20 cellular contexts compared by ENCODE assay signal in genomic region chr10:132562916-132563456, GRCh38.
"Had no signal": no experiment of that assay in that cellular context is flagged by ENCODE, and none has a peak within 500 bp of the region (broad histone marks: within the 10 kb centered on the region; RNA-seq: fewer than 3 reads in every experiment).

No MANE protein-coding gene starts in this region.

- DNase-seq: activated CD4-positive, alpha-beta T cell treated with anti-CD3 and anti-CD28 coated beads, Interleukin-2, amount 10 ng/mL, durations not matched to agents 24 days and 14 days; activated CD8-positive, alpha-beta T cell treated with anti-CD3 and anti-CD28 coated beads for 36 hours; activated naive CD4-positive, alpha-beta T cell; activated naive CD8-positive, alpha-beta T cell treated with anti-CD3 and anti-CD28 coated beads for 36 hours; activated T-cell treated with anti-CD3 and anti-CD28 coated beads, Interleukin-2, amount 50 U/mL, for 1 hour; amniotic stem cell; endodermal cell; foreskin keratinocyte; hypothalamus; stimulated activated CD4-positive, alpha-beta T cell treated with anti-CD3 and anti-CD28 coated beads, Interleukin-12 subunit alpha, Interleukin-12 subunit beta, amount 100 ng/mL, for 4 hours; stimulated activated CD4-positive, alpha-beta T cell treated with anti-CD3 and anti-CD28 coated beads, Interleukin-1b, Interleukin-23, amount 100 ng/mL, for 48 hours; stimulated activated CD8-positive, alpha-beta memory T cell treated with anti-CD3 and anti-CD28 coated beads, Interleukin-4, amount 100 ng/mL, for 48 hours had no signal

- ATAC-seq: activated CD8-positive, alpha-beta T cell treated with anti-CD3 and anti-CD28 coated beads for 36 hours; activated T-helper 17 cell treated with anti-CD3 and anti-CD28 coated beads, Interleukin-2, amount 50 U/mL, for 72 hours; foreskin keratinocyte had no signal

- H3K4me1 ChIP-seq: foreskin keratinocyte had no signal

- H3K27me3 Mint-ChIP-seq: activated CD4-positive, alpha-beta T cell treated with anti-CD3 and anti-CD28 coated beads, Interleukin-2, amount 10 ng/mL, durations not matched to agents 24 days and 14 days; activated CD8-positive, alpha-beta T cell treated with anti-CD3 and anti-CD28 coated beads for 36 hours; activated naive CD8-positive, alpha-beta T cell treated with anti-CD3 and anti-CD28 coated beads for 36 hours; activated T-helper 17 cell treated with anti-CD3 and anti-CD28 coated beads, Interleukin-2, amount 50 U/mL, for 72 hours; stimulated activated naive CD8-positive, alpha-beta T cell treated with anti-CD3 and anti-CD28 coated beads, Interleukin-15, Interleukin-2, amounts not matched to agents 100 ng/mL and 50 ng/mL, for 24 hours had no signal

- H3K27me3 ChIP-seq: cardiac muscle cell, dorsolateral prefrontal cortex, foreskin keratinocyte, neutrophil, suprapubic skin, transverse colon had no signal

- H3K4me1 Mint-ChIP-seq: endodermal cell had no signal

- H3K27ac ChIP-seq: cardiac muscle cell, dorsolateral prefrontal cortex, epithelial cell of prostate, foreskin keratinocyte, neutrophil, suprapubic skin, transverse colon had no signal

- H3K27ac Mint-ChIP-seq: activated CD4-positive, alpha-beta T cell treated with anti-CD3 and anti-CD28 coated beads, Interleukin-2, amount 10 ng/mL, durations not matched to agents 24 days and 14 days; activated CD8-positive, alpha-beta T cell treated with anti-CD3 and anti-CD28 coated beads for 36 hours; activated naive CD8-positive, alpha-beta T cell treated with anti-CD3 and anti-CD28 coated beads for 36 hours; activated T-helper 17 cell treated with anti-CD3 and anti-CD28 coated beads, Interleukin-2, amount 50 U/mL, for 72 hours; endodermal cell; stimulated activated naive CD8-positive, alpha-beta T cell treated with anti-CD3 and anti-CD28 coated beads, Interleukin-15, Interleukin-2, amounts not matched to agents 100 ng/mL and 50 ng/mL, for 24 hours had no signal

- H3K9me3 ChIP-seq: neutrophil, suprapubic skin, transverse colon had no signal

- H3K4me3 ChIP-seq: cardiac muscle cell, dorsolateral prefrontal cortex, suprapubic skin, transverse colon had no signal

- H3K36me3 ChIP-seq: cardiac muscle cell, suprapubic skin, transverse colon had no signal

- H3K9me3 Mint-ChIP-seq: activated CD4-positive, alpha-beta T cell treated with anti-CD3 and anti-CD28 coated beads, Interleukin-2, amount 10 ng/mL, durations not matched to agents 24 days and 14 days; activated CD8-positive, alpha-beta T cell treated with anti-CD3 and anti-CD28 coated beads for 36 hours; activated naive CD8-positive, alpha-beta T cell treated with anti-CD3 and anti-CD28 coated beads for 36 hours; activated T-helper 17 cell treated with anti-CD3 and anti-CD28 coated beads, Interleukin-2, amount 50 U/mL, for 72 hours; endodermal cell; stimulated activated naive CD8-positive, alpha-beta T cell treated with anti-CD3 and anti-CD28 coated beads, Interleukin-15, Interleukin-2, amounts not matched to agents 100 ng/mL and 50 ng/mL, for 24 hours had no signal

- H3K4me3 Mint-ChIP-seq: activated CD4-positive, alpha-beta T cell treated with anti-CD3 and anti-CD28 coated beads, Interleukin-2, amount 10 ng/mL, durations not matched to agents 24 days and 14 days; activated CD8-positive, alpha-beta T cell treated with anti-CD3 and anti-CD28 coated beads for 36 hours; activated naive CD8-positive, alpha-beta T cell treated with anti-CD3 and anti-CD28 coated beads for 36 hours; activated T-helper 17 cell treated with anti-CD3 and anti-CD28 coated beads, Interleukin-2, amount 50 U/mL, for 72 hours; endodermal cell; stimulated activated naive CD8-positive, alpha-beta T cell treated with anti-CD3 and anti-CD28 coated beads, Interleukin-15, Interleukin-2, amounts not matched to agents 100 ng/mL and 50 ng/mL, for 24 hours had no signal
